ENCODE assay signal across 8 cellular contexts in genomic region chr12:50039151-50039835, GRCh38. TPM values are rescaled to one million over a fixed set of nuclear protein-coding genes. Genes with fewer than 3 reads are reported as not detected.
DNase-seq lines count a peak whose midpoint lies in the region; ATAC-seq and TF ChIP-seq lines count a peak whose summit lies in the region.

No MANE protein-coding gene starts in this region.

- H3K36me3 Mint-ChIP-seq in central memory CD8-positive, alpha-beta T cell (ENCODE audit: insufficient read depth), result no peaks in the 10 kb centered on the region

- no peaks in the 10 kb centered on the region; the same call in 1 of the 2 replicates for H3K27me3 ChIP-seq in H7 (ENCODE audit: control insufficient read depth, insufficient read depth, low read length)

- DNase-seq in AG09309 (ENCODE audit: low read depth), result no peak
- DNase-seq in H7, result peak; percentile 92
- DNase-seq in NCI-H460 (ENCODE audit: extremely low read depth, low read depth), result peak; percentile 69
- DNase-seq in activated CD4-positive, alpha-beta T cell treated with anti-CD3 and anti-CD28 coated beads for 24 hours (ENCODE audit: low read depth in 2 of 2), result peak; percentile 90 to 92
- DNase-seq in central memory CD8-positive, alpha-beta T cell (ENCODE audit: low spot score in 2 of 2), result peak; percentile 55 to 79
- DNase-seq in left kidney (ENCODE audit: low read depth, low spot score), result peak; percentile 91
- DNase-seq in stimulated activated CD4-positive, alpha-beta T cell treated with anti-CD3 and anti-CD28 coated beads, Interleukin-2, amount 100 ng/mL, for 4 hours (ENCODE audit: low read depth), result peak; percentile 72

- H3K27me3 Mint-ChIP-seq in central memory CD8-positive, alpha-beta T cell, result peaks cover 22% of the 10 kb centered on the region

- ATAC-seq in central memory CD8-positive, alpha-beta T cell (replicated peaks; ENCODE audit: extremely low read depth, poor library complexity, severe bottlenecking), result peak; percentile 67
- ATAC-seq in GM18511 (IDR thresholded peaks at IDR 0.05; ENCODE audit: unreplicated experiment), result no peak

- no peaks in the 10 kb centered on the region for H3K9me3 Mint-ChIP-seq in central memory CD8-positive, alpha-beta T cell

- peak; percentile 85 for TF ChIP-seq CTCF in AG09309 (IDR thresholded peaks at IDR 0.05; ENCODE audit: control insufficient read depth, insufficient read depth, low read depth, low read length, missing control alignments)

- no peak overlapping the region for H3K27ac Mint-ChIP-seq in central memory CD8-positive, alpha-beta T cell (ENCODE audit: low read depth)

- no peak overlapping the region for H3K4me3 Mint-ChIP-seq in central memory CD8-positive, alpha-beta T cell

- H3K4me1 Mint-ChIP-seq in central memory CD8-positive, alpha-beta T cell, result no peaks in the 10 kb centered on the region

- no peaks in the 10 kb centered on the region for H3K36me3 ChIP-seq in H7 (replicated peaks; ENCODE audit: control insufficient read depth, insufficient read depth, low read length)

- H3K4me3 ChIP-seq in AG09309 (ENCODE audit: control insufficient read depth, low read depth, low read length) (no peak overlapping the region), H7 (ENCODE audit: insufficient read depth, low read depth, low read length) (no peak overlapping the region)

RNA-seq across cellular contexts. Expression of gene RACGAP1, which starts 14.0 kb away (rescaled TPM):
- 80.6 and 85.1 TPM in 2 replicates for total RNA-seq in H7 (2014; rRNA removed; shearing (Covaris generic))
- total RNA-seq in NCI-H460 (2014; rRNA removed; shearing (Covaris generic)), result 77.2 and 90.6 TPM in 2 replicates
- polyA plus RNA-seq in NCI-H460 (2014; cell fraction: nucleus; rRNA removed), result 102 and 120 TPM in 2 replicates

RNA-seq across cellular contexts. Expression of gene ASIC1, which starts 18.1 kb away (rescaled TPM):
- 0.81 and 1.2 TPM in 2 replicates for total RNA-seq in H7 (2014; rRNA removed; shearing (Covaris generic))
- 4.7 and 6.0 TPM in 2 replicates for total RNA-seq in NCI-H460 (2014; rRNA removed; shearing (Covaris generic))
- polyA plus RNA-seq in NCI-H460 (2014; cell fraction: nucleus; rRNA removed), result 9.4 and 11.1 TPM in 2 replicates

RNA-seq across cellular contexts. Expression of gene SMARCD1, which starts 45.8 kb away (rescaled TPM):
- 182 and 196 TPM in 2 replicates for total RNA-seq in H7 (2014; rRNA removed; shearing (Covaris generic))
- total RNA-seq in NCI-H460 (2014; rRNA removed; shearing (Covaris generic)), result 70.4 and 77.0 TPM in 2 replicates
- 43.3 and 70.5 TPM in 2 replicates for polyA plus RNA-seq in NCI-H460 (2014; cell fraction: nucleus; rRNA removed)
